ENCODE assay signal across 8 cellular contexts in genomic region chr2:25851740-25852503, GRCh38. TPM values are rescaled to one million over a fixed set of nuclear protein-coding genes. Genes with fewer than 3 reads are reported as not detected.
DNase-seq lines count a peak whose midpoint lies in the region; ATAC-seq and TF ChIP-seq lines count a peak whose summit lies in the region.

No MANE protein-coding gene starts in this region.

- CTCF ChIA-PET in BJ (lab: Yijun Ruan, JAX): interaction anchor here (0.6 to 2.9 kb wide), 18 partner anchors 8 to 465 kb away, joined by 3 to 13 read pairs (median 3); no protein-coding TSS in a partner anchor

- H3K4me1 ChIP-seq in foreskin keratinocyte: peaks cover 9% of the 10 kb centered on the region
- peaks cover 3% of the 10 kb centered on the region for H3K4me1 ChIP-seq in ovary (ENCODE audit: insufficient read depth)

- TF ChIP-seq POLR2A in ovary (IDR thresholded peaks at IDR 0.05) (no peak), lower leg skin (IDR thresholded peaks at IDR 0.05) (no peak)

- in situ Hi-C loops in GM13977 (cut with MboI; ENCODE audit: low pct_unique_long_range_greater_than_20kb, low sequenced_read_pairs, unreplicated experiment): no loop called here

- TF ChIP-seq EP300 in ovary (IDR thresholded peaks at IDR 0.05): no peak

- H3K27ac ChIP-seq in foreskin keratinocyte (no peak overlapping the region), ovary (no peak overlapping the region)

- H3K9me3 ChIP-seq in ovary: no peaks in the 10 kb centered on the region

- intact Hi-C loops in ovary (cut with DNase I) (no loop called here), lower leg skin (cut with DNase I; ENCODE audit: low total_unique reads) (no loop called here)

- H3K4me3 ChIP-seq in BJ (ENCODE audit: low read depth, low read length): no peak overlapping the region
- H3K4me3 ChIP-seq in ovary: no peak overlapping the region
- H3K4me3 ChIP-seq in lower leg skin (ENCODE audit: low read depth, poor library complexity, severe bottlenecking): no peak overlapping the region

- peak; percentile 55 for DNase-seq in BJ (ENCODE audit: low read depth)
- DNase-seq in GM13977 (ENCODE audit: low spot score): peak; percentile 73
- DNase-seq in NCI-H526 (lab: John Stamatoyannopoulos, UW): peak; percentile 20 to 53
- DNase-seq in activated T-cell treated with anti-CD3 and anti-CD28 coated beads, Interleukin-2, amount 50 U/mL, for 48 hours: peak; percentile 56 to 57
- DNase-seq in foreskin keratinocyte: peak; percentile 32 to 67
- no peak for DNase-seq in ovary
- DNase-seq in lower leg skin (ENCODE audit: low spot score in 2 of 2): no peak

- WGBS in ovary, 3 donors: 25 to 46% (median 31%) methylated on average over 11 of the region's 11 CpGs
- WGBS in lower leg skin, 2 donors: 37 to 48% methylated on average over 11 of the region's 11 CpGs

- H3K27me3 ChIP-seq in BJ (ENCODE audit: control insufficient read depth, insufficient read depth, low read length) (no peaks in the 10 kb centered on the region), foreskin keratinocyte (no peaks in the 10 kb centered on the region), ovary (no peaks in the 10 kb centered on the region)

- 0 out of 2 replicates have a peak, but pooled peaks cover 1% of the 10 kb centered on the region for H3K36me3 ChIP-seq in BJ (ENCODE audit: control insufficient read depth, insufficient read depth, low read length)
- H3K36me3 ChIP-seq in ovary: no peaks in the 10 kb centered on the region

- TF ChIP-seq CTCF in BJ (IDR thresholded peaks at IDR 0.05; ENCODE audit: insufficient read depth, low read depth, low read length) (peak; percentile 61), GM13977 (IDR thresholded peaks at IDR 0.05; ENCODE audit: extremely low read depth, insufficient read depth, missing control alignments) (peak; percentile 57), foreskin keratinocyte (conservative IDR thresholded peaks at IDR 0.05) (peak; percentile 93), ovary (IDR thresholded peaks at IDR 0.05) (peak in 2 of 3 donors; percentile 27 to 45), lower leg skin (IDR thresholded peaks at IDR 0.05) (peak in 1 of 3 donors; percentile 81)

- ATAC-seq in HG03095 (IDR thresholded peaks at IDR 0.05; ENCODE audit: unreplicated experiment): peak; percentile 87
- peak; percentile 78 for ATAC-seq in foreskin keratinocyte

- POLR2A ChIA-PET in BJ (lab: Charles Lee): no interaction called here

RNA-seq across cellular contexts. Expression of gene ASXL2, which starts 26.4 kb away (rescaled TPM):
- polyA plus RNA-seq in BJ (2011; rRNA removed) (11.9 and 12.2 TPM in 2 replicates), foreskin keratinocyte (1.4 and 1.9 TPM in 2 replicates), ovary (10 to 100 TPM in 1 of 2 donors, 1 to 10 TPM in 1; 3.0 to 13.5 TPM)
- polyA minus RNA-seq in BJ (2011; rRNA and poly(A)+ RNA removed): 10.9 and 12.0 TPM in 2 replicates
- total RNA-seq in foreskin keratinocyte (20.5 and 21.1 TPM in 2 replicates), ovary (10 to 100 TPM in 6 of 7 donors, 1 to 10 TPM in 1; 7.2 to 25.0 (median 17.8) TPM), lower leg skin (10 to 100 TPM; 15.1 to 21.4 (median 20.0) TPM)

Comparison
In these comparisons a context has a peak if more than half of its experiments do, and no peak if none do; other contexts are left out.
1. DNase-seq: peak in BJ (single experiment), GM13977 (single experiment), NCI-H526 (2 of 2), activated T-cell treated with anti-CD3 and anti-CD28 coated beads, Interleukin-2, amount 50 U/mL, for 48 hours (2 of 2) and foreskin keratinocyte (2 of 2); none in ovary (0 of 5) and lower leg skin (0 of 2).